ENCODE assay signal across 18 cellular contexts in the genomic region with DNA sequence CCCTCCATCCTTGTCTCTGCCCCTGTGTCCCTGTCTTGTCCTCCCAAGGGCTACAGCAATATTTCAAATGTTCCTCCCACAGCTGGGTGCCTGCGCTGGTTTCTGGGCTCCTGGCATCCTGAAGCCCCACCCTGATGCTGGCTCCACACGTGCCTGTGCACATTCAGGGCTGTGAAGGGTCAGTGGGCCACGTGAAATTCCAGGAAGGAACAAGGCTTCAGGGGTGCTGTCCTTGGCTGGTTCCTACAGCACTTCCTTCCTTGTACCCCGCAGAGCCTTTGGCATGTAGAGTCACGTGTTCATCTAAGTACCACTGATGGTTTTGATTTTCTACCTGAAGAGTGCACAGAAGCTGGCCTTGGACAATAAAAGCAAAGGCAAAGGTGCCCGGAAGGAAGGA. TPM values are rescaled to one million over a fixed set of nuclear protein-coding genes. Genes with fewer than 3 reads are reported as not detected.
DNase-seq lines count a peak whose midpoint lies in the region; TF ChIP-seq lines count a peak whose summit lies in the region.
"Had no signal": no experiment of that assay in that cellular context is flagged by ENCODE, and none has a peak within 500 bp of the region (broad histone marks: within the 10 kb centered on the region; RNA-seq: fewer than 3 reads in every experiment).

No MANE protein-coding gene starts in this region.

- H3K4me1 Mint-ChIP-seq in IgD-negative memory B cell, result peaks cover 17 to 24% (median 19%) of the 10 kb centered on the region in 3 donors

- H3K9me3 Mint-ChIP-seq in IgD-negative memory B cell, result no peaks in the 10 kb centered on the region
- H3K9me3 Mint-ChIP-seq: T-cell had no signal

- H3K9me3 ChIP-seq in mammary epithelial cell (replicated peaks; ENCODE audit: insufficient read depth, low read length), result no peaks in the 10 kb centered on the region
- no peaks in the 10 kb centered on the region for H3K9me3 ChIP-seq in subcutaneous abdominal adipose tissue (ENCODE audit: control insufficient read depth in 5 of 5, low read length in 5 of 5)
- H3K9me3 ChIP-seq: left lung, sigmoid colon had no signal

- H3K4me2 ChIP-seq in mammary epithelial cell (ENCODE audit: insufficient read depth, low read depth, low read length), result no peak overlapping the region

- no peak overlapping the region for H3K27ac Mint-ChIP-seq in IgD-negative memory B cell
- H3K27ac Mint-ChIP-seq: T-cell had no signal

- peak overlapping the region; percentile 85 for H2AFZ ChIP-seq in mammary epithelial cell (ENCODE audit: low read depth, low read length)

- WGBS in mammary epithelial cell (ENCODE audit: low coverage, missing lambda C conversion rate), result 33% methylated on average over 6 of the region's 6 CpGs

- CTCF ChIA-PET in mammary epithelial cell (lab: Charles Lee; ENCODE audit: low non-redundant PET), result no interaction called here

- intact Hi-C loops in mammary epithelial cell (cut with micrococcal nuclease), result no loop called here

- BruUV-seq in mammary epithelial cell (replicated peaks; lab: Mats Ljungman, UMichigan), result no TSS peak

- dilution Hi-C loops in mammary epithelial cell (cut with HindIII; ENCODE audit: low sequenced_read_pairs), result no loop called here

- TF ChIP-seq CTCF in mammary epithelial cell (conservative IDR thresholded peaks at IDR 0.05 in 1 of 2, IDR thresholded peaks at IDR 0.05 in 1 of 2; ENCODE audit: extremely low read depth in 1 of 2, insufficient read depth in 1 of 2, low read depth in 1 of 2, low read length in 2 of 2), result no peak

- in situ Hi-C loops in mammary epithelial cell (cut with MboI; ENCODE audit: low sequenced_read_pairs in 2 of 2), result no loop called here

- H3K9ac ChIP-seq in mammary epithelial cell (ENCODE audit: insufficient read depth, low read length) (no peak overlapping the region), subcutaneous abdominal adipose tissue (ENCODE audit: low read length in 5 of 5) (peak overlapping the region in 2 of 5 donors; percentile 30 to 42)

- H3K27me3 ChIP-seq in mammary epithelial cell (ENCODE audit: insufficient read depth, low read length) (no peaks in the 10 kb centered on the region), subcutaneous abdominal adipose tissue (ENCODE audit: control insufficient read depth in 5 of 5, insufficient read depth in 4 of 5, low read length in 5 of 5) (peaks cover 0 to 6% (median 0%) of the 10 kb centered on the region in 5 donors)

- H3K79me2 ChIP-seq in mammary epithelial cell (ENCODE audit: insufficient read depth, low read length), result no peaks in the 10 kb centered on the region

- H3K4me3 ChIP-seq in mammary epithelial cell (replicated peaks in 1 of 3; ENCODE audit: insufficient read depth in 1 of 3, low read depth in 2 of 3, low read length in 3 of 3), result no peak overlapping the region
- H3K4me3 ChIP-seq in subcutaneous abdominal adipose tissue (ENCODE audit: low read depth in 1 of 5, low read length in 5 of 5), result peak overlapping the region in 2 of 5 donors; percentile 31 to 34
- H3K4me3 ChIP-seq: left lung, sigmoid colon had no signal

- peak overlapping the region in 3 of 4 donors; percentile 59 to 87 (median 70) for H3K4me3 Mint-ChIP-seq in IgD-negative memory B cell
- H3K4me3 Mint-ChIP-seq: T-cell had no signal

- no peaks in the 10 kb centered on the region for H3K36me3 Mint-ChIP-seq in IgD-negative memory B cell
- H3K36me3 Mint-ChIP-seq: T-cell had no signal

- no peak overlapping the region for H3K27ac ChIP-seq in mammary epithelial cell (ENCODE audit: insufficient read depth, low read depth, low read length)
- peak overlapping the region; percentile 51 for H3K27ac ChIP-seq in subcutaneous abdominal adipose tissue (ENCODE audit: low read depth, low read length)
- H3K27ac ChIP-seq: left lung had no signal

- H4K20me1 ChIP-seq in mammary epithelial cell (ENCODE audit: insufficient read depth, low read length), result no peaks in the 10 kb centered on the region

- peaks cover 6% of the 10 kb centered on the region for H3K27me3 Mint-ChIP-seq in IgD-negative memory B cell

- no peaks in the 10 kb centered on the region for H3K36me3 ChIP-seq in mammary epithelial cell (ENCODE audit: insufficient read depth, low read length)
- no peaks in the 10 kb centered on the region for H3K36me3 ChIP-seq in subcutaneous abdominal adipose tissue (ENCODE audit: control insufficient read depth in 5 of 5, insufficient read depth in 5 of 5, low read length in 5 of 5)
- H3K36me3 ChIP-seq: left lung, sigmoid colon had no signal

- H3K4me1 ChIP-seq in mammary epithelial cell (ENCODE audit: insufficient read depth, low read length) (peaks cover 24% of the 10 kb centered on the region), subcutaneous abdominal adipose tissue (ENCODE audit: control insufficient read depth in 5 of 5, insufficient read depth in 5 of 5, low read length in 5 of 5) (peaks cover 0 to 48% (median 0%) of the 10 kb centered on the region in 5 donors)
- H3K4me1 ChIP-seq: sigmoid colon had no signal

- no peak for DNase-seq in mammary epithelial cell
- peak; percentile 47 for DNase-seq in left kidney (ENCODE audit: low read depth, low spot score)
- DNase-seq in GM19240 (ENCODE audit: insufficient read length, low spot score), result no peak
- DNase-seq in NCI-H2029 treated with DMSO at 0.1 percent for 48 hours (lab: John Stamatoyannopoulos, UW), result no peak
- DNase-seq in NOMO-1 (lab: John Stamatoyannopoulos, UW; ENCODE audit: unreplicated experiment in 2 of 2), result no peak
- DNase-seq: activated CD4-positive, alpha-beta T cell treated with anti-CD3 and anti-CD28 coated beads, Interleukin-2, amount 50 U/mL, for 48 hours; activated naive CD4-positive, alpha-beta T cell; DMS 273 treated with DMSO at 0.1 percent for 48 hours; GF-D8; left lung; NCI-H1694 treated with DMSO at 0.1 percent for 48 hours; NCI-H226; occipital lobe; sigmoid colon; stimulated activated CD4-positive, alpha-beta T cell treated with anti-CD3 and anti-CD28 coated beads, Interleukin-1b, Interleukin-23, amount 100 ng/mL, for 48 hours; T-cell had no signal

RNA-seq across cellular contexts. Expression of a gene that starts 57.7 kb away (rescaled TPM):
- polyA plus RNA-seq in IgD-negative memory B cell (3.4 TPM), mammary epithelial cell (8.8 TPM)
- total RNA-seq in mammary epithelial cell, result 10 to 100 TPM; 15.1 to 18.8 TPM
- 32.1 TPM for polyA minus RNA-seq in mammary epithelial cell
